ENCODE assay signal across 8 cellular contexts in the genomic region with DNA sequence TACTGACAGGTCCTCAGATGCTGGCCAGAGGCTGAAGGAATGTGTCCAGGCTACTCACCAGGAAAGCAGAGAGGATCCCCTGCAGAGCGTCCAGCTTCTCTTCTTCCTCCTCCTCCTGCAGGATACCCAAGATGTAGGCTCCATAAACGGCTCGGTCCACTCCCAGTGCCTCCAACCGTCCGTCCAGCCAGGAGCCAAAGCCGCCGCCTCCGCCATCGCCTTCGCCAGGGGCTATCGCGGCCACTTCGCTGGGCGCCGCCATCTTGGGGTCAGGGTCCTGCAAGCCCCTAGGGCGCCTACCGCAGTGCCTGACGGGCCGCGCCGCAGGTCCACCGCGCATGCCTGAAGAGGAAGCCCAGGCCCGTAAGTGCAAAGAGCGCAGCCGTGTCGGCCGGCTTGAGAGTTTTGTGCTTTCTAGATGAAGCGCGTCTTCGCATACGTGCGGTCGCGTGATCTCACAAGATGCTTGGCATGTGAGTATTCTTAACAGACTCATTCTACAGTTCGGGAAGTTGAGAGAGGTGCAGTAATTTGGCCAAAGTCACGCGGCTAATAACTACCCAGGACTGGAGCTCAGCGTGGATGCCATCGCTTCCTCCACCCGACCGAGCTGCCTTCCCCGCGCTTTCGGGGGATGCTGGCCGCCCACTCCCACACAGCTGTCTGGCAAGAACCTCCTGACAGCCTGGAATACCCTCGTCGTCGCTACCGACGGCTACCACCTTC.
DNase-seq lines count a peak whose midpoint lies in the region; ATAC-seq and TF ChIP-seq lines count a peak whose summit lies in the region.

A gene with protein sequence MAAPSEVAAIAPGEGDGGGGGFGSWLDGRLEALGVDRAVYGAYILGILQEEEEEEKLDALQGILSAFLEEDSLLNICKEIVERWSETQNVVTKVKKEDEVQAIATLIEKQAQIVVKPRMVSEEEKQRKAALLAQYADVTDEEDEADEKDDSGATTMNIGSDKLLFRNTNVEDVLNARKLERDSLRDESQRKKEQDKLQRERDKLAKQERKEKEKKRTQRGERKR (minus strand): TSS at position 285 of the 726 bp plus-strand sequence. CDS start 23 bp downstream, at position 262.

- peak within 1 kb of the TSS; percentile 99 for H3K4me3 ChIP-seq in retinal pigment epithelial cell (ENCODE audit: low read length)

- TF ChIP-seq CTCF in GM13976 (IDR thresholded peaks at IDR 0.05; ENCODE audit: borderline replicate concordance, control extremely low read depth, extremely low read depth, insufficient read depth, missing control alignments) (no peak), retinal pigment epithelial cell (conservative IDR thresholded peaks at IDR 0.05; ENCODE audit: low read depth, low read length) (no peak)

- in situ Hi-C loops in GM13976 (cut with MboI; ENCODE audit: low sequenced_read_pairs, unreplicated experiment): no loop called here

- ATAC-seq in HG02970 (IDR thresholded peaks at IDR 0.05; ENCODE audit: low FRiP score, unreplicated experiment) (peak; percentile 87), GM18519 (IDR thresholded peaks at IDR 0.05; ENCODE audit: low FRiP score, unreplicated experiment) (no peak)

- DNase-seq in GM13976 (ENCODE audit: low spot score) (peak; percentile 95), NCI-H2081 treated with DMSO at 0.1 percent for 48 hours (lab: John Stamatoyannopoulos, UW) (peak; percentile 40), T1000 (lab: John Stamatoyannopoulos, UW) (peak; percentile 95), astrocyte of the hippocampus (ENCODE audit: low read depth, low spot score) (peak; percentile 96), hippocampal formation (lab: John Stamatoyannopoulos, UW) (peak; percentile 76 to 82), retinal pigment epithelial cell (ENCODE audit: low read depth) (peak; percentile 79)

Comparison
In these comparisons a context has a peak if more than half of its experiments do, and no peak if none do; other contexts are left out.
1. DNase-seq: peak in every context shown above with its lines; median percentile 96 in astrocyte of the hippocampus; 95 in GM13976; 95 in T1000; 79 in hippocampal formation; 79 in retinal pigment epithelial cell; 40 in NCI-H2081 treated with DMSO at 0.1 percent for 48 hours.